In the genomic region with DNA sequence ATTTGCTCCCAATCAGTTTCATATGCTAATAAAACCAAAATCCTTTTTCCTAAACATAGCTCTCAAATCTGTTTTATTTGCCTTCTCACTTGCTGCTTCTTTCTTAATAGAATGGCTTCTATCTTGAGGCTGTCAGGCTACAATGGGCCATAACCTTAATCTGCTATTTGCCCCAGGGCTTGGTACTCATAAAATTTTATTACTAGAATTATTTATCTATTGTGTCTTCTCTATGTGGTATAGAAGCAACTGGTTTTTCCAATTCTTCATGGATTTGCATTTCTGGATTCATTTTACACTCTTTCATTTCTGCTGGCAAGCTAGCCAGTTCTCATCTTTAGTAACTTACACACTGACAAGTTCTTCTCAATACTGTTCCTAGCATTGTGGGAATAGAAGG, we compare ENCODE assay signal across 8 cellular contexts.
"Had no signal": no experiment of that assay in that cellular context is flagged by ENCODE, and none has a peak within 500 bp of the region (broad histone marks: within the 10 kb centered on the region; RNA-seq: fewer than 3 reads in every experiment).

No MANE protein-coding gene starts in this region.

- DNase-seq: GM23248, GOT3, H7, H9, HCEC 1CT, HFFc6 had no signal

- H3K4me3 ChIP-seq: GM23248, GM23338 had no signal

- ATAC-seq: GM23338, HCT116 had no signal
